ENCODE assay signal across 15 cellular contexts in genomic region chrX:150329888-150330287, GRCh38. TPM values are rescaled to one million over a fixed set of nuclear protein-coding genes. Genes with fewer than 3 reads are reported as not detected.
DNase-seq lines count a peak whose midpoint lies in the region; ATAC-seq, FAIRE-seq and TF ChIP-seq lines count a peak whose summit lies in the region.
"Had no signal": no experiment of that assay in that cellular context is flagged by ENCODE, and none has a peak within 500 bp of the region (broad histone marks: within the 10 kb centered on the region; RNA-seq: fewer than 3 reads in every experiment).

No MANE protein-coding gene starts in this region.

- BruUV-seq in HepG2 (replicated peaks; lab: Mats Ljungman, UMichigan) = no TSS peak

- no peaks in the 10 kb centered on the region for H3K9me3 ChIP-seq in HepG2 (ENCODE audit: low read length)
- H3K9me3 ChIP-seq in right lobe of liver = no peaks in the 10 kb centered on the region
- H3K9me3 ChIP-seq in CD4-positive, alpha-beta memory T cell (ENCODE audit: control insufficient read depth in 1 of 2, low read length in 2 of 2) = no peaks in the 10 kb centered on the region
- H3K9me3 ChIP-seq: BLaER1, HAP-1 had no signal

- H3K36me3 ChIP-seq in HepG2 (replicated peaks in 1 of 2; ENCODE audit: control insufficient read depth in 1 of 2, insufficient read depth in 2 of 2, low read length in 2 of 2) (no peaks in the 10 kb centered on the region), right lobe of liver (no peaks in the 10 kb centered on the region)
- no peaks in the 10 kb centered on the region for H3K36me3 ChIP-seq in CD4-positive, alpha-beta memory T cell (ENCODE audit: insufficient read depth, low read length)
- H3K36me3 ChIP-seq: BLaER1, HAP-1 had no signal

- ATAC-seq in HepG2 = no peak
- ATAC-seq in right lobe of liver = no peak
- no peak for ATAC-seq in GM21825 (IDR thresholded peaks at IDR 0.05; ENCODE audit: unreplicated experiment)
- ATAC-seq in left ventricle myocardium superior = no peak
- ATAC-seq in GM18858 (IDR thresholded peaks at IDR 0.05; ENCODE audit: unreplicated experiment) = no peak

- H3K36me3 Mint-ChIP-seq in CD4-positive, alpha-beta memory T cell = no peaks in the 10 kb centered on the region

- no peak for TF ChIP-seq POLR2A in HepG2 (IDR thresholded peaks at IDR 0.05; ENCODE audit: insufficient read depth in 1 of 2, low read depth in 2 of 2, low read length in 2 of 2)
- no peak for TF ChIP-seq POLR2A in right lobe of liver (IDR thresholded peaks at IDR 0.05)

- no peak overlapping the region for H3K4me3 Mint-ChIP-seq in CD4-positive, alpha-beta memory T cell
- H3K4me3 Mint-ChIP-seq: HFFc6 had no signal

- POLR2A ChIA-PET in HepG2 (lab: Yijun Ruan, JAX) = no interaction called here
- POLR2A ChIA-PET in CD4-positive, alpha-beta memory T cell (lab: Charles Lee; ENCODE audit: partially characterized antibody) = no interaction called here

- no peaks in the 10 kb centered on the region for H3K27me3 Mint-ChIP-seq in CD4-positive, alpha-beta memory T cell

- no peaks in the 10 kb centered on the region for H3K27me3 ChIP-seq in HepG2 (ENCODE audit: control insufficient read depth in 1 of 2, insufficient read depth in 2 of 2, low read length in 2 of 2)
- H3K27me3 ChIP-seq in right lobe of liver = no peaks in the 10 kb centered on the region
- no peaks in the 10 kb centered on the region for H3K27me3 ChIP-seq in CD4-positive, alpha-beta memory T cell (ENCODE audit: insufficient read depth, low read length)
- H3K27me3 ChIP-seq: BLaER1 had no signal

- no peak overlapping the region for H3K4me2 ChIP-seq in HepG2 (ENCODE audit: low read depth, low read length)
- H3K4me2 ChIP-seq: BLaER1 had no signal

- no peaks in the 10 kb centered on the region for H3K4me1 ChIP-seq in HepG2 (ENCODE audit: insufficient read depth, low read length)
- no peaks in the 10 kb centered on the region for H3K4me1 ChIP-seq in right lobe of liver
- H3K4me1 ChIP-seq in CD4-positive, alpha-beta memory T cell (ENCODE audit: insufficient read depth, low read length) = peaks cover 14% of the 10 kb centered on the region
- H3K4me1 ChIP-seq: HAP-1 had no signal

- TF ChIP-seq EP300 in HepG2 (IDR thresholded peaks at IDR 0.05; ENCODE audit: low read depth in 2 of 2, low read length in 2 of 2) (no peak), HepG2 (CRISPR knock-in tag; IDR thresholded peaks at IDR 0.05; ENCODE audit: borderline replicate concordance) (no peak)

- CTCF ChIA-PET in HepG2 (lab: Yijun Ruan, JAX; ENCODE audit: low intra/inter-chr PET ratio, low total read pairs) = no interaction called here
- CTCF ChIA-PET in CD4-positive, alpha-beta memory T cell (lab: Charles Lee; ENCODE audit: partially characterized antibody) = no interaction called here

- peaks cover 7 to 17% (median 12%) of the 10 kb centered on the region in 4 donors for H3K4me1 Mint-ChIP-seq in CD4-positive, alpha-beta memory T cell

- H3K27ac Mint-ChIP-seq in CD4-positive, alpha-beta memory T cell = no peak overlapping the region
- H3K27ac Mint-ChIP-seq: HFFc6 had no signal

- no peak for TF ChIP-seq CTCF in HepG2 (CRISPR knock-in tag; IDR thresholded peaks at IDR 0.05)
- no peak for TF ChIP-seq CTCF in right lobe of liver (IDR thresholded peaks at IDR 0.05)

- no peak overlapping the region for H3K9ac ChIP-seq in HepG2 (ENCODE audit: insufficient read depth, low read depth, low read length)
- H3K9ac ChIP-seq: BLaER1 had no signal

- intact Hi-C loops in HepG2 (cut with micrococcal nuclease; ENCODE audit: unreplicated experiment) (no loop called here), right lobe of liver (cut with DNase I) (no loop called here), left ventricle myocardium superior (cut with micrococcal nuclease) (no loop called here)
- intact Hi-C loops in CD4-positive, alpha-beta memory T cell (cut with micrococcal nuclease) = no loop called here

- peaks cover 0 to 2% (median 0%) of the 10 kb centered on the region in 8 donors for H3K9me3 Mint-ChIP-seq in CD4-positive, alpha-beta memory T cell
- H3K9me3 Mint-ChIP-seq: HFFc6 had no signal

- TF ChIP-seq RAD21 in HepG2 (CRISPR knock-in tag; IDR thresholded peaks at IDR 0.05) = no peak

- no peak for FAIRE-seq in HepG2 (lab: Jason Lieb, UNC)
- FAIRE-seq: HTR-8/SVneo had no signal

- 6% methylated on average over 2 of the region's 2 CpGs for WGBS in HepG2 (ENCODE audit: low lambda C conversion rate)
- 40% methylated on average over 2 of the region's 2 CpGs for WGBS in right lobe of liver (ENCODE audit: insufficient coverage, low coverage, low lambda C conversion rate, missing lambda C conversion rate)

- H3K79me2 ChIP-seq in HepG2 (ENCODE audit: insufficient read depth, low read length) = no peaks in the 10 kb centered on the region

- in situ Hi-C loops in HepG2 (cut with HindIII; ENCODE audit: extremely low pct_ligation_motif_present, low pct_unique_long_range_greater_than_20kb) = no loop called here

- no peaks in the 10 kb centered on the region for H4K20me1 ChIP-seq in HepG2 (ENCODE audit: insufficient read depth, low read length)
- H4K20me1 ChIP-seq: BLaER1 had no signal

- H2AFZ ChIP-seq in HepG2 (ENCODE audit: low read length) = no peak overlapping the region

- DNase-seq in HepG2 (ENCODE audit: low spot score) = no peak
- DNase-seq in right lobe of liver = no peak
- DNase-seq in dermis blood vessel endothelial cell = peak; percentile 31
- peak; percentile 7 for DNase-seq in kidney glomerular epithelial cell (lab: John Stamatoyannopoulos, UW)
- no peak for DNase-seq in CD4-positive, alpha-beta memory T cell
- DNase-seq in left ventricle myocardium superior = no peak
- DNase-seq: AML-193, DMS53, HFFc6 had no signal

- H3K4me3 ChIP-seq in HepG2 (replicated peaks in 1 of 3; ENCODE audit: insufficient read depth in 1 of 3, low read depth in 2 of 3, low read length in 3 of 3) (no peak overlapping the region), right lobe of liver (no peak overlapping the region)
- no peak overlapping the region for H3K4me3 ChIP-seq in CD4-positive, alpha-beta memory T cell (ENCODE audit: low read length in 2 of 2)
- H3K4me3 ChIP-seq: BLaER1, HAP-1 had no signal

- H3K27ac ChIP-seq in HepG2 (ENCODE audit: extremely low read length, insufficient read depth, low read length) (no peak overlapping the region), right lobe of liver (no peak overlapping the region)
- H3K27ac ChIP-seq in CD4-positive, alpha-beta memory T cell (ENCODE audit: low read depth, low read length) = no peak overlapping the region
- H3K27ac ChIP-seq: 22Rv1, BLaER1 had no signal

TF ChIP-seq in HepG2, 621 proteins besides CTCF, POLR2A, EP300 and RAD21 (continues in another document):
- TF ChIP-seq ATM (IDR thresholded peaks at IDR 0.05; ENCODE audit: borderline replicate concordance) (no peak), ATF7 (IDR thresholded peaks at IDR 0.05) (0 out of 2 replicates have a peak, but pooled peaks have one; percentile 4), ATF7 (CRISPR knock-in tag; IDR thresholded peaks at IDR 0.05) (no peak)

RNA-seq across cellular contexts. Expression of gene MAMLD1, which starts 33.2 kb away (rescaled TPM):
- total RNA-seq in HepG2 (2016; rRNA removed; fragmentation: Illumina TruSeq; extraction: Trizol) = not detected in 2 replicates
- total RNA-seq in HepG2 (2016; cell fraction: cytosol; rRNA removed; fragmentation: Illumina TruSeq; extraction: Trizol; ENCODE audit: low read depth) = not detected in 2 replicates
- total RNA-seq in HepG2 (2016; cell fraction: insoluble cytoplasmic fraction; rRNA removed; fragmentation: Illumina TruSeq; extraction: Trizol) = 0.06 TPM in 1 of 2 replicates, not detected in the other
- total RNA-seq in HepG2 (2016; cell fraction: membrane; rRNA removed; fragmentation: Illumina TruSeq; extraction: Trizol) = not detected in 2 replicates
- total RNA-seq in HepG2 (2016; cell fraction: nucleus; rRNA removed; fragmentation: Illumina TruSeq; extraction: Trizol) = not detected in 2 replicates
- 0.01 TPM in 1 of 2 replicates, not detected in the other for polyA plus RNA-seq in HepG2 (2011; rRNA removed)
- not detected in 2 replicates for polyA plus RNA-seq in HepG2 (2011; cell fraction: cytosol; rRNA removed)
- 0.05 TPM in 1 of 2 replicates, not detected in the other for polyA plus RNA-seq in HepG2 (2011; cell fraction: nucleus; rRNA removed)
- not detected in 2 replicates for polyA plus RNA-seq in HepG2 (2012)
- polyA plus RNA-seq in HepG2 (2016; cell fraction: cytosol; fragmentation: Illumina TruSeq; extraction: Trizol; ENCODE audit: low read depth) = 0.03 TPM in 1 of 2 replicates, not detected in the other
- not detected in 2 replicates for polyA plus RNA-seq in HepG2 (2016; cell fraction: insoluble cytoplasmic fraction; fragmentation: Illumina TruSeq; extraction: Trizol; ENCODE audit: low read depth)
- not detected in 2 replicates for polyA plus RNA-seq in HepG2 (2016; cell fraction: membrane; fragmentation: Illumina TruSeq; extraction: Trizol; ENCODE audit: low read depth)
- 0.20 TPM in 1 of 2 replicates, not detected in the other for polyA plus RNA-seq in HepG2 (2016; cell fraction: nucleus; fragmentation: Illumina TruSeq; extraction: Trizol; ENCODE audit: insufficient read depth, low read depth)
- polyA minus RNA-seq in HepG2 (2011; rRNA and poly(A)+ RNA removed; ENCODE audit: low replicate concordance) = 6.9 TPM in 1 of 2 replicates, not detected in the other
- polyA minus RNA-seq in HepG2 (2011; cell fraction: cytosol; rRNA and poly(A)+ RNA removed) = not detected in 2 replicates
- polyA minus RNA-seq in HepG2 (2011; cell fraction: nucleus; rRNA and poly(A)+ RNA removed) = 0.13 TPM in 1 of 2 replicates, not detected in the other
- 1 to 10 TPM in 5 of 6 experiments, under 1 TPM in 1; 0.99 to 4.7 (median 1.8) TPM for total RNA-seq in right lobe of liver
- 0.85 and 1.4 TPM in 2 replicates for total RNA-seq in dermis blood vessel endothelial cell
- total RNA-seq in CD4-positive, alpha-beta memory T cell = 1 to 10 TPM; 1.1 to 1.4 TPM
- polyA plus RNA-seq in CD4-positive, alpha-beta memory T cell = 1 to 10 TPM in 1 of 2 donors, under 1 TPM in 1; 0.43 to 2.0 TPM
- total RNA-seq in left ventricle myocardium superior = 2.3 TPM

Comparison
In these comparisons a context has a peak if more than half of its experiments do, and no peak if none do; other contexts are left out.
1. DNase-seq: peak in dermis blood vessel endothelial cell (single experiment) and kidney glomerular epithelial cell (single experiment); none in HepG2 (single experiment), right lobe of liver (0 of 3), CD4-positive, alpha-beta memory T cell (0 of 5) and left ventricle myocardium superior (single experiment).